ENCODE assay signal across 8 cellular contexts in genomic region chr7:6729492-6730342, GRCh38. TPM values are rescaled to one million over a fixed set of nuclear protein-coding genes. Genes with fewer than 3 reads are reported as not detected.
A peak's percentile ranks its signal among the peaks of the same experiment; 100 is the strongest.
DNase-seq lines count a peak whose midpoint lies in the region; ATAC-seq and TF ChIP-seq lines count a peak whose summit lies in the region.

No MANE protein-coding gene starts in this region.

- intact Hi-C loops in right lobe of liver (cut with DNase I), result no loop called here

- peak; percentile 59 for TF ChIP-seq POLR2A in right lobe of liver (IDR thresholded peaks at IDR 0.05)

- no peaks in the 10 kb centered on the region for H3K27me3 ChIP-seq in BLaER1 treated with 17β-estradiol and CSF1 and Interleukin-3, amounts not matched to agents 10 nM and 100 nM
- H3K27me3 ChIP-seq in right lobe of liver, result no peaks in the 10 kb centered on the region

- H3K36me3 ChIP-seq in BLaER1 treated with 17β-estradiol and CSF1 and Interleukin-3, amounts not matched to agents 10 nM and 100 nM, result peaks cover 26 to 34% (median 27%) of the 10 kb centered on the region in 11 experiments
- H3K36me3 ChIP-seq in right lobe of liver, result peaks cover 0 to 14% (median 8%) of the 10 kb centered on the region in 4 donors

- no peak for TF ChIP-seq CTCF in right lobe of liver (IDR thresholded peaks at IDR 0.05)

- peak overlapping the region; percentile 85 to 99 (median 94) for H3K4me3 ChIP-seq in BLaER1 treated with 17β-estradiol and CSF1 and Interleukin-3, amounts not matched to agents 10 nM and 100 nM
- H3K4me3 ChIP-seq in right lobe of liver, result peak overlapping the region; percentile 82 to 98 (median 87)

- H3K4me2 ChIP-seq in BLaER1 treated with 17β-estradiol and CSF1 and Interleukin-3, amounts not matched to agents 10 nM and 100 nM, result peak overlapping the region; percentile 80 to 97 (median 90)

- H3K9me3 ChIP-seq in BLaER1 treated with 17β-estradiol and CSF1 and Interleukin-3, amounts not matched to agents 10 nM and 100 nM (replicated peaks in 1 of 11), result peaks cover 0 to 9% (median 0%) of the 10 kb centered on the region in 11 experiments; a peak in 5 of 22 replicates
- H3K9me3 ChIP-seq in right lobe of liver, result no peaks in the 10 kb centered on the region

- ATAC-seq in GM19324 (IDR thresholded peaks at IDR 0.05; ENCODE audit: low FRiP score, unreplicated experiment) (peak; percentile 97), HG03460 (IDR thresholded peaks at IDR 0.05; ENCODE audit: unreplicated experiment) (peak; percentile 86), right lobe of liver (peak; percentile 99 to 100 (median 100))

- WGBS in right lobe of liver (ENCODE audit: insufficient coverage, low coverage, low lambda C conversion rate, missing lambda C conversion rate), result 5% methylated on average over 9 of the region's 66 CpGs

- peak overlapping the region; percentile 89 to 96 (median 93) for H3K27ac ChIP-seq in BLaER1 treated with 17β-estradiol and CSF1 and Interleukin-3, amounts not matched to agents 10 nM and 100 nM
- peak overlapping the region; percentile 65 to 81 (median 66) for H3K27ac ChIP-seq in right lobe of liver

- DNase-seq in NCI-H748 (lab: John Stamatoyannopoulos, UW; ENCODE audit: unreplicated experiment) (peak; percentile 90), dermis microvascular lymphatic vessel endothelial cell (ENCODE audit: low read depth in 2 of 2) (peak; percentile 69 to 83), right lobe of liver (peak; percentile 95 to 97 (median 96))
- peak; percentile 64 to 74 for DNase-seq in activated CD4-positive, alpha-beta T cell treated with anti-CD3 and anti-CD28 coated beads, Interleukin-2, amount 50 U/mL, for 4 hours
- peak; percentile 86 for DNase-seq in stimulated activated CD4-positive, alpha-beta T cell treated with anti-CD3 and anti-CD28 coated beads, Interleukin-4, amount 100 ng/mL, for 24 hours

- peaks cover 0 to 20% (median 14%) of the 10 kb centered on the region in 11 experiments; a peak in 11 of 22 replicates for H4K20me1 ChIP-seq in BLaER1 treated with 17β-estradiol and CSF1 and Interleukin-3, amounts not matched to agents 10 nM and 100 nM

- peak overlapping the region; percentile 90 to 98 (median 95) for H3K9ac ChIP-seq in BLaER1 treated with 17β-estradiol and CSF1 and Interleukin-3, amounts not matched to agents 10 nM and 100 nM

- H3K4me1 ChIP-seq in BLaER1 treated with 17β-estradiol and CSF1 and Interleukin-3, amounts not matched to agents 10 nM and 100 nM, result peaks cover 24 to 36% (median 31%) of the 10 kb centered on the region in 10 experiments
- H3K4me1 ChIP-seq in right lobe of liver, result peaks cover 0 to 5% (median 0%) of the 10 kb centered on the region in 4 donors

RNA-seq across cellular contexts. Expression of gene ZNF12, which starts 23.0 kb away (rescaled TPM):
- total RNA-seq in dermis microvascular lymphatic vessel endothelial cell (12.7 and 20.5 TPM in 2 replicates), right lobe of liver (10 to 100 TPM in 4 of 6 experiments, 1 to 10 TPM in 2; 5.4 to 11.1 (median 10.5) TPM)

RNA-seq across cellular contexts. Expression of gene RSPH10B2, which starts 24.2 kb away (rescaled TPM):
- total RNA-seq in dermis microvascular lymphatic vessel endothelial cell (0.39 and 2.3 TPM in 2 replicates), right lobe of liver (under 1 TPM in 4 of 6 experiments, not detected in 2; 0.09 to 0.22 (median 0.14) TPM)

Comparison
In these comparisons a context has a peak if more than half of its experiments do, and no peak if none do; other contexts are left out.
1. Peak in every context shown above with its lines: DNase-seq, ATAC-seq, H3K4me3 ChIP-seq and H3K27ac ChIP-seq.